In the genomic region with DNA sequence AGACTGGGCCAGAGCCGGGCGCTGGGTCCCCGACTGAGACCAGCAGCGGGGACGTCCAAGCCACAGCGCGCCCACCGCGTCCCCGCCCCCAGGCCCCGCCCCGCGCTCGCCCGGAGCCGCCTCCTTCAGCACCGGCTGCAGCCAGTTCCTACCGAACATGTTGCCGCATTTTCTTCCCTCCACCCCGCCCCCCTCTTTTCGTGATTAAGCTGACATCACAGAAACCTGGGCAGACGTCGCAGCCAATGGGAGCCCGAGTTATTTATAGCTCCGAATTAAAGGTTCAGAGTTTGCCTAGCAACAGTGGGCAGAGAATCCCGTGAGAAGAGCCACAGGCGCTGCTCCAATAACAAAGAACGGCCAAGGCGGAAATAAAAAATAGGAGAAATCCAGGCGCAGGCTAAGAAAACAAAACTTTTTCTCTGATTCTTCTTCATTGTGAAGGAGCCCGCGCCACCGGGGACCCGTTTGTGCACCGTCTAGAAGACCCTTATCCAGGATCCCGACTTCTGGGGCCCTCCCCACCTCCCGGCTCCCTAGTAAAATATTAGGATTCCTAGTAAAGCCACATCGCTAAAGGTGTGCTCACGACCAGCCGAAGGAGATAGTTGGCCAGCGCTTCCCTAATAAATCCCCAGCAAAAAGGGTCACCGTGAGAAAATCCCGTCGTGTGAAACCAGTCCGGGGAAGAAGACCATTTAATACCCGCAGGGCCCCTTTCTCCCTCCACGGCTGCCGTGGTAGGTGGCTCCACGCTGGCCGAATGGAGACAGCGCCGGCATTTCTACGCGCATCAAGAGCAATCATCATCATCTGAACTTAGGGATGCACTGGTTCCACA, we compare ENCODE assay signal across 1 cellular context.
TF ChIP-seq lines count a peak whose summit lies in the region.

No MANE protein-coding gene starts in this region.

TF ChIP-seq in HepG2, 621 proteins besides CTCF, POLR2A, EP300 and RAD21 (continued from another document and continues in another):
- TF ChIP-seq, protein P1, sequence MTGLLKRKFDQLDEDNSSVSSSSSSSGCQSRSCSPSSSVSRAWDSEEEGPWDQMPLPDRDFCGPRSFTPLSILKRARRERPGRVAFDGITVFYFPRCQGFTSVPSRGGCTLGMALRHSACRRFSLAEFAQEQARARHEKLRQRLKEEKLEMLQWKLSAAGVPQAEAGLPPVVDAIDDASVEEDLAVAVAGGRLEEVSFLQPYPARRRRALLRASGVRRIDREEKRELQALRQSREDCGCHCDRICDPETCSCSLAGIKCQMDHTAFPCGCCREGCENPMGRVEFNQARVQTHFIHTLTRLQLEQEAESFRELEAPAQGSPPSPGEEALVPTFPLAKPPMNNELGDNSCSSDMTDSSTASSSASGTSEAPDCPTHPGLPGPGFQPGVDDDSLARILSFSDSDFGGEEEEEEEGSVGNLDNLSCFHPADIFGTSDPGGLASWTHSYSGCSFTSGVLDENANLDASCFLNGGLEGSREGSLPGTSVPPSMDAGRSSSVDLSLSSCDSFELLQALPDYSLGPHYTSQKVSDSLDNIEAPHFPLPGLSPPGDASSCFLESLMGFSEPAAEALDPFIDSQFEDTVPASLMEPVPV (CRISPR knock-in tag; IDR thresholded peaks at IDR 0.05): no peak
- TF ChIP-seq GABPB1 (CRISPR knock-in tag; IDR thresholded peaks at IDR 0.05) (peak; percentile 49), KAT7 (CRISPR knock-in tag; IDR thresholded peaks at IDR 0.05; ENCODE audit: borderline replicate concordance) (no peak), CBX5 (CRISPR knock-in tag; IDR thresholded peaks at IDR 0.05; ENCODE audit: borderline replicate concordance) (no peak), HNRNPH1 (optimal IDR thresholded peaks at IDR 0.05; ENCODE audit: low read depth, low read length) (no peak), ZNF292 (CRISPR knock-in tag; IDR thresholded peaks at IDR 0.05; ENCODE audit: borderline replicate concordance, low read depth) (no peak), KLF15 (CRISPR knock-in tag; IDR thresholded peaks at IDR 0.05; ENCODE audit: borderline replicate concordance) (no peak), ZNF367 (CRISPR knock-in tag; IDR thresholded peaks at IDR 0.05; ENCODE audit: borderline replicate concordance) (no peak), MBNL3 (CRISPR knock-in tag; conservative IDR thresholded peaks at IDR 0.05) (no peak), ZNF792 (CRISPR knock-in tag; IDR thresholded peaks at IDR 0.05) (no peak), KDM2A (CRISPR knock-in tag; IDR thresholded peaks at IDR 0.05; ENCODE audit: borderline replicate concordance, low read depth) (no peak), ZNF350 (CRISPR knock-in tag; IDR thresholded peaks at IDR 0.05; ENCODE audit: borderline replicate concordance, low read depth) (no peak; the same call in 1 of the 2 replicates), TBL1XR1 (IDR thresholded peaks at IDR 0.05; ENCODE audit: borderline replicate concordance, low read length, partially characterized antibody) (no peak), GATA4 (IDR thresholded peaks at IDR 0.05; ENCODE audit: borderline replicate concordance, low read depth) (no peak; the same call in 1 of the 2 replicates), SNAI1 (CRISPR knock-in tag; IDR thresholded peaks at IDR 0.05; ENCODE audit: borderline replicate concordance) (no peak), BRD4 (CRISPR knock-in tag; IDR thresholded peaks at IDR 0.05) (no peak), SAP130 (CRISPR knock-in tag; IDR thresholded peaks at IDR 0.05; ENCODE audit: low read depth) (peak; percentile 45; the same call in 1 of the 2 replicates), ZNF510 (CRISPR knock-in tag; IDR thresholded peaks at IDR 0.05; ENCODE audit: low read depth) (no peak), MEF2D (CRISPR knock-in tag; IDR thresholded peaks at IDR 0.05) (peak; percentile 100), SMAD1 (CRISPR knock-in tag; IDR thresholded peaks at IDR 0.05; ENCODE audit: borderline replicate concordance, low read depth) (no peak)
- TF ChIP-seq, protein P2, sequence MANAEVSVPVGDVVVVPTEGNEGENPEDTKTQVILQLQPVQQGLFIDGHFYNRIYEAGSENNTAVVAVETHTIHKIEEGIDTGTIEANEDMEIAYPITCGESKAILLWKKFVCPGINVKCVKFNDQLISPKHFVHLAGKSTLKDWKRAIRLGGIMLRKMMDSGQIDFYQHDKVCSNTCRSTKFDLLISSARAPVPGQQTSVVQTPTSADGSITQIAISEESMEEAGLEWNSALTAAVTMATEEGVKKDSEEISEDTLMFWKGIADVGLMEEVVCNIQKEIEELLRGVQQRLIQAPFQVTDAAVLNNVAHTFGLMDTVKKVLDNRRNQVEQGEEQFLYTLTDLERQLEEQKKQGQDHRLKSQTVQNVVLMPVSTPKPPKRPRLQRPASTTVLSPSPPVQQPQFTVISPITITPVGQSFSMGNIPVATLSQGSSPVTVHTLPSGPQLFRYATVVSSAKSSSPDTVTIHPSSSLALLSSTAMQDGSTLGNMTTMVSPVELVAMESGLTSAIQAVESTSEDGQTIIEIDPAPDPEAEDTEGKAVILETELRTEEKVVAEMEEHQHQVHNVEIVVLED (CRISPR knock-in tag; IDR thresholded peaks at IDR 0.05; ENCODE audit: borderline replicate concordance): no peak
- TF ChIP-seq, protein P3, sequence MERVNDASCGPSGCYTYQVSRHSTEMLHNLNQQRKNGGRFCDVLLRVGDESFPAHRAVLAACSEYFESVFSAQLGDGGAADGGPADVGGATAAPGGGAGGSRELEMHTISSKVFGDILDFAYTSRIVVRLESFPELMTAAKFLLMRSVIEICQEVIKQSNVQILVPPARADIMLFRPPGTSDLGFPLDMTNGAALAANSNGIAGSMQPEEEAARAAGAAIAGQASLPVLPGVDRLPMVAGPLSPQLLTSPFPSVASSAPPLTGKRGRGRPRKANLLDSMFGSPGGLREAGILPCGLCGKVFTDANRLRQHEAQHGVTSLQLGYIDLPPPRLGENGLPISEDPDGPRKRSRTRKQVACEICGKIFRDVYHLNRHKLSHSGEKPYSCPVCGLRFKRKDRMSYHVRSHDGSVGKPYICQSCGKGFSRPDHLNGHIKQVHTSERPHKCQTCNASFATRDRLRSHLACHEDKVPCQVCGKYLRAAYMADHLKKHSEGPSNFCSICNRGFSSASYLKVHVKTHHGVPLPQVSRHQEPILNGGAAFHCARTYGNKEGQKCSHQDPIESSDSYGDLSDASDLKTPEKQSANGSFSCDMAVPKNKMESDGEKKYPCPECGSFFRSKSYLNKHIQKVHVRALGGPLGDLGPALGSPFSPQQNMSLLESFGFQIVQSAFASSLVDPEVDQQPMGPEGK (CRISPR knock-in tag; IDR thresholded peaks at IDR 0.05): no peak
- TF ChIP-seq, protein P4, sequence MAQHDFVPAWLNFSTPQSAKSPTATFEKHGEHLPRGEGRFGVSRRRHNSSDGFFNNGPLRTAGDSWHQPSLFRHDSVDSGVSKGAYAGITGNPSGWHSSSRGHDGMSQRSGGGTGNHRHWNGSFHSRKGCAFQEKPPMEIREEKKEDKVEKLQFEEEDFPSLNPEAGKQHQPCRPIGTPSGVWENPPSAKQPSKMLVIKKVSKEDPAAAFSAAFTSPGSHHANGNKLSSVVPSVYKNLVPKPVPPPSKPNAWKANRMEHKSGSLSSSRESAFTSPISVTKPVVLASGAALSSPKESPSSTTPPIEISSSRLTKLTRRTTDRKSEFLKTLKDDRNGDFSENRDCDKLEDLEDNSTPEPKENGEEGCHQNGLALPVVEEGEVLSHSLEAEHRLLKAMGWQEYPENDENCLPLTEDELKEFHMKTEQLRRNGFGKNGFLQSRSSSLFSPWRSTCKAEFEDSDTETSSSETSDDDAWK (CRISPR knock-in tag; IDR thresholded peaks at IDR 0.05): no peak
- TF ChIP-seq, protein P5, sequence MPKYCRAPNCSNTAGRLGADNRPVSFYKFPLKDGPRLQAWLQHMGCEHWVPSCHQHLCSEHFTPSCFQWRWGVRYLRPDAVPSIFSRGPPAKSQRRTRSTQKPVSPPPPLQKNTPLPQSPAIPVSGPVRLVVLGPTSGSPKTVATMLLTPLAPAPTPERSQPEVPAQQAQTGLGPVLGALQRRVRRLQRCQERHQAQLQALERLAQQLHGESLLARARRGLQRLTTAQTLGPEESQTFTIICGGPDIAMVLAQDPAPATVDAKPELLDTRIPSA (CRISPR knock-in tag; IDR thresholded peaks at IDR 0.05; ENCODE audit: borderline replicate concordance): no peak
- TF ChIP-seq, protein P6, sequence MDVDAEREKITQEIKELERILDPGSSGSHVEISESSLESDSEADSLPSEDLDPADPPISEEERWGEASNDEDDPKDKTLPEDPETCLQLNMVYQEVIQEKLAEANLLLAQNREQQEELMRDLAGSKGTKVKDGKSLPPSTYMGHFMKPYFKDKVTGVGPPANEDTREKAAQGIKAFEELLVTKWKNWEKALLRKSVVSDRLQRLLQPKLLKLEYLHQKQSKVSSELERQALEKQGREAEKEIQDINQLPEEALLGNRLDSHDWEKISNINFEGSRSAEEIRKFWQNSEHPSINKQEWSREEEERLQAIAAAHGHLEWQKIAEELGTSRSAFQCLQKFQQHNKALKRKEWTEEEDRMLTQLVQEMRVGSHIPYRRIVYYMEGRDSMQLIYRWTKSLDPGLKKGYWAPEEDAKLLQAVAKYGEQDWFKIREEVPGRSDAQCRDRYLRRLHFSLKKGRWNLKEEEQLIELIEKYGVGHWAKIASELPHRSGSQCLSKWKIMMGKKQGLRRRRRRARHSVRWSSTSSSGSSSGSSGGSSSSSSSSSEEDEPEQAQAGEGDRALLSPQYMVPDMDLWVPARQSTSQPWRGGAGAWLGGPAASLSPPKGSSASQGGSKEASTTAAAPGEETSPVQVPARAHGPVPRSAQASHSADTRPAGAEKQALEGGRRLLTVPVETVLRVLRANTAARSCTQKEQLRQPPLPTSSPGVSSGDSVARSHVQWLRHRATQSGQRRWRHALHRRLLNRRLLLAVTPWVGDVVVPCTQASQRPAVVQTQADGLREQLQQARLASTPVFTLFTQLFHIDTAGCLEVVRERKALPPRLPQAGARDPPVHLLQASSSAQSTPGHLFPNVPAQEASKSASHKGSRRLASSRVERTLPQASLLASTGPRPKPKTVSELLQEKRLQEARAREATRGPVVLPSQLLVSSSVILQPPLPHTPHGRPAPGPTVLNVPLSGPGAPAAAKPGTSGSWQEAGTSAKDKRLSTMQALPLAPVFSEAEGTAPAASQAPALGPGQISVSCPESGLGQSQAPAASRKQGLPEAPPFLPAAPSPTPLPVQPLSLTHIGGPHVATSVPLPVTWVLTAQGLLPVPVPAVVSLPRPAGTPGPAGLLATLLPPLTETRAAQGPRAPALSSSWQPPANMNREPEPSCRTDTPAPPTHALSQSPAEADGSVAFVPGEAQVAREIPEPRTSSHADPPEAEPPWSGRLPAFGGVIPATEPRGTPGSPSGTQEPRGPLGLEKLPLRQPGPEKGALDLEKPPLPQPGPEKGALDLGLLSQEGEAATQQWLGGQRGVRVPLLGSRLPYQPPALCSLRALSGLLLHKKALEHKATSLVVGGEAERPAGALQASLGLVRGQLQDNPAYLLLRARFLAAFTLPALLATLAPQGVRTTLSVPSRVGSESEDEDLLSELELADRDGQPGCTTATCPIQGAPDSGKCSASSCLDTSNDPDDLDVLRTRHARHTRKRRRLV (CRISPR knock-in tag; IDR thresholded peaks at IDR 0.05): no peak
- TF ChIP-seq, protein P7, sequence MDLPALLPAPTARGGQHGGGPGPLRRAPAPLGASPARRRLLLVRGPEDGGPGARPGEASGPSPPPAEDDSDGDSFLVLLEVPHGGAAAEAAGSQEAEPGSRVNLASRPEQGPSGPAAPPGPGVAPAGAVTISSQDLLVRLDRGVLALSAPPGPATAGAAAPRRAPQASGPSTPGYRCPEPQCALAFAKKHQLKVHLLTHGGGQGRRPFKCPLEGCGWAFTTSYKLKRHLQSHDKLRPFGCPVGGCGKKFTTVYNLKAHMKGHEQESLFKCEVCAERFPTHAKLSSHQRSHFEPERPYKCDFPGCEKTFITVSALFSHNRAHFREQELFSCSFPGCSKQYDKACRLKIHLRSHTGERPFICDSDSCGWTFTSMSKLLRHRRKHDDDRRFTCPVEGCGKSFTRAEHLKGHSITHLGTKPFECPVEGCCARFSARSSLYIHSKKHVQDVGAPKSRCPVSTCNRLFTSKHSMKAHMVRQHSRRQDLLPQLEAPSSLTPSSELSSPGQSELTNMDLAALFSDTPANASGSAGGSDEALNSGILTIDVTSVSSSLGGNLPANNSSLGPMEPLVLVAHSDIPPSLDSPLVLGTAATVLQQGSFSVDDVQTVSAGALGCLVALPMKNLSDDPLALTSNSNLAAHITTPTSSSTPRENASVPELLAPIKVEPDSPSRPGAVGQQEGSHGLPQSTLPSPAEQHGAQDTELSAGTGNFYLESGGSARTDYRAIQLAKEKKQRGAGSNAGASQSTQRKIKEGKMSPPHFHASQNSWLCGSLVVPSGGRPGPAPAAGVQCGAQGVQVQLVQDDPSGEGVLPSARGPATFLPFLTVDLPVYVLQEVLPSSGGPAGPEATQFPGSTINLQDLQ (CRISPR knock-in tag; IDR thresholded peaks at IDR 0.05): no peak
- TF ChIP-seq, protein P8, sequence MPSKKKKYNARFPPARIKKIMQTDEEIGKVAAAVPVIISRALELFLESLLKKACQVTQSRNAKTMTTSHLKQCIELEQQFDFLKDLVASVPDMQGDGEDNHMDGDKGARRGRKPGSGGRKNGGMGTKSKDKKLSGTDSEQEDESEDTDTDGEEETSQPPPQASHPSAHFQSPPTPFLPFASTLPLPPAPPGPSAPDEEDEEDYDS (CRISPR knock-in tag; IDR thresholded peaks at IDR 0.05): peak; percentile 58; the same call in 1 of the 2 replicates
- TF ChIP-seq, protein P9, sequence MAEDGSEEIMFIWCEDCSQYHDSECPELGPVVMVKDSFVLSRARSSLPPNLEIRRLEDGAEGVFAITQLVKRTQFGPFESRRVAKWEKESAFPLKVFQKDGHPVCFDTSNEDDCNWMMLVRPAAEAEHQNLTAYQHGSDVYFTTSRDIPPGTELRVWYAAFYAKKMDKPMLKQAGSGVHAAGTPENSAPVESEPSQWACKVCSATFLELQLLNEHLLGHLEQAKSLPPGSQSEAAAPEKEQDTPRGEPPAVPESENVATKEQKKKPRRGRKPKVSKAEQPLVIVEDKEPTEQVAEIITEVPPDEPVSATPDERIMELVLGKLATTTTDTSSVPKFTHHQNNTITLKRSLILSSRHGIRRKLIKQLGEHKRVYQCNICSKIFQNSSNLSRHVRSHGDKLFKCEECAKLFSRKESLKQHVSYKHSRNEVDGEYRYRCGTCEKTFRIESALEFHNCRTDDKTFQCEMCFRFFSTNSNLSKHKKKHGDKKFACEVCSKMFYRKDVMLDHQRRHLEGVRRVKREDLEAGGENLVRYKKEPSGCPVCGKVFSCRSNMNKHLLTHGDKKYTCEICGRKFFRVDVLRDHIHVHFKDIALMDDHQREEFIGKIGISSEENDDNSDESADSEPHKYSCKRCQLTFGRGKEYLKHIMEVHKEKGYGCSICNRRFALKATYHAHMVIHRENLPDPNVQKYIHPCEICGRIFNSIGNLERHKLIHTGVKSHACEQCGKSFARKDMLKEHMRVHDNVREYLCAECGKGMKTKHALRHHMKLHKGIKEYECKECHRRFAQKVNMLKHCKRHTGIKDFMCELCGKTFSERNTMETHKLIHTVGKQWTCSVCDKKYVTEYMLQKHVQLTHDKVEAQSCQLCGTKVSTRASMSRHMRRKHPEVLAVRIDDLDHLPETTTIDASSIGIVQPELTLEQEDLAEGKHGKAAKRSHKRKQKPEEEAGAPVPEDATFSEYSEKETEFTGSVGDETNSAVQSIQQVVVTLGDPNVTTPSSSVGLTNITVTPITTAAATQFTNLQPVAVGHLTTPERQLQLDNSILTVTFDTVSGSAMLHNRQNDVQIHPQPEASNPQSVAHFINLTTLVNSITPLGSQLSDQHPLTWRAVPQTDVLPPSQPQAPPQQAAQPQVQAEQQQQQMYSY (CRISPR knock-in tag; IDR thresholded peaks at IDR 0.05): peak; percentile 69
